ENCODE assay signal across 24 cellular contexts in the genomic region with DNA sequence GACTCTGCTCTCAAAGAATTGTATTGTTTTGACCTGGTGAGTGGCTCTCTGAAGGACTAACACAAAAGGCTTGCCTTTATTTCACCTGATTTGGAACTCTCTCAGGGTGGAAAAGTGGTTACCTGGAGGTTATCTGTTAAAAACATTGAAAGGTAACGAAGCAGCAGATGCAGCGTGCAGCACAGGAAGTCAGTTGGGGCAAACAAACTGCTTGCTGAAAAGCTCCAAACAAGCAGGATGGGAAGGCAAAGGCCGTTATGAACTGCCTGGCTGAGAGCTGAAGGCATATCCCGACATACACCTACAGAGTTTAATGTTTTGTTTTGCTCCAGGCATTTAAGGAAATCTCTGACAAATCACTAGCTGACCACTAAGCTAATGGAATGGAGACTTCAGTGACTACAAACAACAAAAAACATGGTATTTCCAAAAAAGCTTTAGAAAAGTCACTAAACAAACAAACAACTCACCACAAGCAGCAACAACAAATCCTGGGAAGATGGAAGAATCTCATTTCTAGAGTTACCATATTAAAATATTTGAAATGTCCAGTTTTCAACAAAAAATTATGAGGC. TPM values are rescaled to one million over a fixed set of nuclear protein-coding genes. Genes with fewer than 3 reads are reported as not detected.
A peak's percentile ranks its signal among the peaks of the same experiment; 100 is the strongest.
DNase-seq lines count a peak whose midpoint lies in the region; ATAC-seq and TF ChIP-seq lines count a peak whose summit lies in the region.
"Had no signal": no experiment of that assay in that cellular context is flagged by ENCODE, and none has a peak within 500 bp of the region (broad histone marks: within the 10 kb centered on the region; RNA-seq: fewer than 3 reads in every experiment).

No MANE protein-coding gene starts in this region.

- H3K4me3 ChIP-seq in HUES48 (ENCODE audit: low read depth, low read length) (no peak overlapping the region), neural progenitor cell (no peak overlapping the region), testis (no peak overlapping the region)
- H3K4me3 ChIP-seq: cardiac muscle cell, hepatocyte, K562, lower lobe of right lung, right atrium auricular region had no signal

- no peak overlapping the region for H2AFZ ChIP-seq in neural progenitor cell (replicated peaks)
- H2AFZ ChIP-seq: hepatocyte had no signal

- peaks cover 30% of the 10 kb centered on the region for H3K4me1 Mint-ChIP-seq in activated CD8-positive, alpha-beta T cell treated with anti-CD3 and anti-CD28 coated beads, Interleukin-2, amount 10 ng/mL, durations not matched to agents 7 days and 5 days (ENCODE audit: low read depth)
- peaks cover 32% of the 10 kb centered on the region for H3K4me1 Mint-ChIP-seq in activated CD8-positive, alpha-beta T cell treated with anti-CD3 and anti-CD28 coated beads for 36 hours (ENCODE audit: low read depth)
- peaks cover 51% of the 10 kb centered on the region for H3K4me1 Mint-ChIP-seq in activated T-helper 1 cell treated with anti-CD3 and anti-CD28 coated beads, Interleukin-12 subunit alpha, Interleukin-12 subunit beta, Interleukin-2, Interleukin-4 antibody, amounts not matched to agents 30 ng/mL and 10 ng/mL and 1 ng/mL, durations not matched to agents 14 hours and 24 hours and 36 hours (ENCODE audit: low read depth)
- no peaks in the 10 kb centered on the region for H3K4me1 Mint-ChIP-seq in neural progenitor cell
- peaks cover 47% of the 10 kb centered on the region for H3K4me1 Mint-ChIP-seq in stimulated activated naive CD8-positive, alpha-beta T cell treated with anti-CD3 and anti-CD28 coated beads, Interleukin-15, amount 100 ng/mL, for 72 hours

- POLR2A ChIA-PET in activated CD8-positive, alpha-beta T cell treated with anti-CD3 and anti-CD28 coated beads, Interleukin-2, amount 10 ng/mL, durations not matched to agents 7 days and 5 days (lab: Charles Lee): interaction anchor here (2.2 kb wide), 1 partner anchor 47 kb away, joined by 7 read pairs; a partner anchor contains a TSS
- POLR2A ChIA-PET in activated CD8-positive, alpha-beta T cell treated with anti-CD3 and anti-CD28 coated beads for 36 hours (lab: Charles Lee): interaction anchor here (0.7 kb wide), 1 partner anchor 45 kb away, joined by 3 read pairs; no protein-coding TSS in a partner anchor

- intact Hi-C loops in activated CD8-positive, alpha-beta T cell treated with anti-CD3 and anti-CD28 coated beads for 36 hours (cut with micrococcal nuclease): no loop called here
- intact Hi-C loops in activated T-helper 1 cell treated with anti-CD3 and anti-CD28 coated beads, Interleukin-12 subunit alpha, Interleukin-12 subunit beta, Interleukin-2, Interleukin-4 antibody, amounts not matched to agents 30 ng/mL and 10 ng/mL and 1 ng/mL, durations not matched to agents 14 hours and 24 hours and 36 hours (cut with micrococcal nuclease): no loop called here
- intact Hi-C loops in testis (cut with DNase I; ENCODE audit: low total_unique reads): no loop called here

- peak overlapping the region; percentile 27 for H3K27ac Mint-ChIP-seq in activated CD8-positive, alpha-beta T cell treated with anti-CD3 and anti-CD28 coated beads, Interleukin-2, amount 10 ng/mL, durations not matched to agents 7 days and 5 days
- no peak overlapping the region for H3K27ac Mint-ChIP-seq in activated CD8-positive, alpha-beta T cell treated with anti-CD3 and anti-CD28 coated beads for 36 hours
- H3K27ac Mint-ChIP-seq in activated T-helper 1 cell treated with anti-CD3 and anti-CD28 coated beads, Interleukin-12 subunit alpha, Interleukin-12 subunit beta, Interleukin-2, Interleukin-4 antibody, amounts not matched to agents 30 ng/mL and 10 ng/mL and 1 ng/mL, durations not matched to agents 14 hours and 24 hours and 36 hours: no peak overlapping the region
- H3K27ac Mint-ChIP-seq in neural progenitor cell: no peak overlapping the region
- H3K27ac Mint-ChIP-seq in stimulated activated naive CD8-positive, alpha-beta T cell treated with anti-CD3 and anti-CD28 coated beads, Interleukin-15, amount 100 ng/mL, for 72 hours: no peak overlapping the region
- H3K27ac Mint-ChIP-seq: dendritic cell treated with granulocyte-macrophage colony-stimulating factor and Interleukin-4, amounts not matched to agents 40 ng/mL and 50 ng/mL, for 4 days had no signal

- TF ChIP-seq CTCF in activated CD8-positive, alpha-beta T cell treated with anti-CD3 and anti-CD28 coated beads for 36 hours (IDR thresholded peaks at IDR 0.05): no peak
- TF ChIP-seq CTCF in neural progenitor cell (IDR thresholded peaks at IDR 0.05) (no peak), testis (IDR thresholded peaks at IDR 0.05) (no peak)

- no peaks in the 10 kb centered on the region for H3K9me3 ChIP-seq in HUES48 (ENCODE audit: control insufficient read depth, insufficient read depth, low read length)
- H3K9me3 ChIP-seq in neural progenitor cell (ENCODE audit: low read depth): no peaks in the 10 kb centered on the region
- H3K9me3 ChIP-seq in testis: no peaks in the 10 kb centered on the region
- H3K9me3 ChIP-seq: lower lobe of right lung, right atrium auricular region had no signal

- no peak for DNase-seq in activated CD8-positive, alpha-beta T cell treated with anti-CD3 and anti-CD28 coated beads, Interleukin-2, amount 10 ng/mL, durations not matched to agents 7 days and 5 days
- DNase-seq in activated CD8-positive, alpha-beta T cell treated with anti-CD3 and anti-CD28 coated beads for 36 hours: no peak
- DNase-seq in activated T-helper 1 cell treated with anti-CD3 and anti-CD28 coated beads, Interleukin-12 subunit alpha, Interleukin-12 subunit beta, Interleukin-2, Interleukin-4 antibody, amounts not matched to agents 30 ng/mL and 10 ng/mL and 1 ng/mL, durations not matched to agents 14 hours and 24 hours and 36 hours (ENCODE audit: low spot score): no peak
- no peak for DNase-seq in neural progenitor cell (ENCODE audit: low spot score)
- no peak for DNase-seq in stimulated activated naive CD8-positive, alpha-beta T cell treated with anti-CD3 and anti-CD28 coated beads, Interleukin-15, amount 100 ng/mL, for 72 hours
- no peak for DNase-seq in testis
- no peak for DNase-seq in SIG-M5 treated with dmso at 0.1 percent for 504 hours (lab: John Stamatoyannopoulos, UW; ENCODE audit: unreplicated experiment)
- DNase-seq: ACHN; activated CD4-positive, alpha-beta T cell treated with anti-CD3 and anti-CD28 coated beads, Interleukin-2, amount 50 U/mL, for 4 hours; activated T-cell treated with anti-CD3 and anti-CD28 coated beads, Interleukin-2, amount 50 U/mL, for 48 hours; amygdala; lower lobe of right lung; MV-4-11; NCI-H1694; NCI-H2227 treated with DMSO at 0.1 percent for 48 hours; SHP77; stimulated activated CD4-positive, alpha-beta T cell treated with anti-CD3 and anti-CD28 coated beads, Interleukin-15, amount 100 ng/mL, for 24 hours had no signal

- no peaks in the 10 kb centered on the region for H4K20me1 ChIP-seq in neural progenitor cell (ENCODE audit: low read depth)

- H3K36me3 Mint-ChIP-seq in activated CD8-positive, alpha-beta T cell treated with anti-CD3 and anti-CD28 coated beads, Interleukin-2, amount 10 ng/mL, durations not matched to agents 7 days and 5 days (ENCODE audit: low read depth): peaks cover 41% of the 10 kb centered on the region
- H3K36me3 Mint-ChIP-seq in activated CD8-positive, alpha-beta T cell treated with anti-CD3 and anti-CD28 coated beads for 36 hours (ENCODE audit: low read depth): peaks cover 26% of the 10 kb centered on the region
- peaks cover 37% of the 10 kb centered on the region for H3K36me3 Mint-ChIP-seq in activated T-helper 1 cell treated with anti-CD3 and anti-CD28 coated beads, Interleukin-12 subunit alpha, Interleukin-12 subunit beta, Interleukin-2, Interleukin-4 antibody, amounts not matched to agents 30 ng/mL and 10 ng/mL and 1 ng/mL, durations not matched to agents 14 hours and 24 hours and 36 hours (ENCODE audit: low read depth)
- peaks cover 31% of the 10 kb centered on the region for H3K36me3 Mint-ChIP-seq in neural progenitor cell

- H3K27me3 ChIP-seq in HUES48 (ENCODE audit: control insufficient read depth, insufficient read depth, low read length) (no peaks in the 10 kb centered on the region), neural progenitor cell (no peaks in the 10 kb centered on the region), testis (no peaks in the 10 kb centered on the region)
- H3K27me3 ChIP-seq: cardiac muscle cell, hepatocyte, right atrium auricular region had no signal

- H3K27ac ChIP-seq in HUES48 (ENCODE audit: low read depth, low read length): peak overlapping the region; percentile 42
- H3K27ac ChIP-seq in neural progenitor cell: peak overlapping the region; percentile 48
- no peak overlapping the region for H3K27ac ChIP-seq in testis
- H3K27ac ChIP-seq: C4-2B, cardiac muscle cell, hepatocyte, lower lobe of right lung, right atrium auricular region had no signal

- H3K9ac ChIP-seq in HUES48 (ENCODE audit: low read depth, low read length): no peak overlapping the region
- no peak overlapping the region for H3K9ac ChIP-seq in neural progenitor cell

- H3K79me2 ChIP-seq in neural progenitor cell (ENCODE audit: low read depth): peaks cover 62% of the 10 kb centered on the region

- H3K4me3 Mint-ChIP-seq in activated CD8-positive, alpha-beta T cell treated with anti-CD3 and anti-CD28 coated beads, Interleukin-2, amount 10 ng/mL, durations not matched to agents 7 days and 5 days: no peak overlapping the region
- no peak overlapping the region for H3K4me3 Mint-ChIP-seq in activated CD8-positive, alpha-beta T cell treated with anti-CD3 and anti-CD28 coated beads for 36 hours
- H3K4me3 Mint-ChIP-seq in activated T-helper 1 cell treated with anti-CD3 and anti-CD28 coated beads, Interleukin-12 subunit alpha, Interleukin-12 subunit beta, Interleukin-2, Interleukin-4 antibody, amounts not matched to agents 30 ng/mL and 10 ng/mL and 1 ng/mL, durations not matched to agents 14 hours and 24 hours and 36 hours: peak overlapping the region; percentile 2
- H3K4me3 Mint-ChIP-seq in neural progenitor cell: no peak overlapping the region
- peak overlapping the region in 1 of 2 donors; percentile 21 for H3K4me3 Mint-ChIP-seq in stimulated activated naive CD8-positive, alpha-beta T cell treated with anti-CD3 and anti-CD28 coated beads, Interleukin-15, amount 100 ng/mL, for 72 hours
- H3K4me3 Mint-ChIP-seq: dendritic cell treated with granulocyte-macrophage colony-stimulating factor and Interleukin-4, amounts not matched to agents 40 ng/mL and 50 ng/mL, for 4 days had no signal

- H3K36me3 ChIP-seq in HUES48 (ENCODE audit: control insufficient read depth, insufficient read depth, low read length) (peaks cover 4% of the 10 kb centered on the region; the same call in 1 of the 2 replicates), neural progenitor cell (no peaks in the 10 kb centered on the region), testis (ENCODE audit: low read depth, missing control alignments) (no peaks in the 10 kb centered on the region)
- H3K36me3 ChIP-seq: cardiac muscle cell, right atrium auricular region had no signal

- no peak for ATAC-seq in activated CD8-positive, alpha-beta T cell treated with anti-CD3 and anti-CD28 coated beads, Interleukin-2, amount 10 ng/mL, durations not matched to agents 7 days and 5 days
- ATAC-seq in activated CD8-positive, alpha-beta T cell treated with anti-CD3 and anti-CD28 coated beads for 36 hours: no peak
- ATAC-seq in stimulated activated naive CD8-positive, alpha-beta T cell treated with anti-CD3 and anti-CD28 coated beads, Interleukin-15, amount 100 ng/mL, for 72 hours: no peak
- ATAC-seq: K562, lower lobe of right lung had no signal

- no peaks in the 10 kb centered on the region for H3K27me3 Mint-ChIP-seq in activated CD8-positive, alpha-beta T cell treated with anti-CD3 and anti-CD28 coated beads, Interleukin-2, amount 10 ng/mL, durations not matched to agents 7 days and 5 days (ENCODE audit: low read depth)
- H3K27me3 Mint-ChIP-seq in activated CD8-positive, alpha-beta T cell treated with anti-CD3 and anti-CD28 coated beads for 36 hours: no peaks in the 10 kb centered on the region
- H3K27me3 Mint-ChIP-seq in activated T-helper 1 cell treated with anti-CD3 and anti-CD28 coated beads, Interleukin-12 subunit alpha, Interleukin-12 subunit beta, Interleukin-2, Interleukin-4 antibody, amounts not matched to agents 30 ng/mL and 10 ng/mL and 1 ng/mL, durations not matched to agents 14 hours and 24 hours and 36 hours (ENCODE audit: insufficient read depth): no peaks in the 10 kb centered on the region
- no peaks in the 10 kb centered on the region for H3K27me3 Mint-ChIP-seq in neural progenitor cell (ENCODE audit: insufficient read depth, low read depth)
- H3K27me3 Mint-ChIP-seq in stimulated activated naive CD8-positive, alpha-beta T cell treated with anti-CD3 and anti-CD28 coated beads, Interleukin-15, amount 100 ng/mL, for 72 hours: no peaks in the 10 kb centered on the region
- H3K27me3 Mint-ChIP-seq: dendritic cell treated with granulocyte-macrophage colony-stimulating factor and Interleukin-4, amounts not matched to agents 40 ng/mL and 50 ng/mL, for 4 days had no signal

- H3K4me2 ChIP-seq in neural progenitor cell: peak overlapping the region; percentile 40
- H3K4me2 ChIP-seq: hepatocyte had no signal

- no peaks in the 10 kb centered on the region; the same call in 1 of the 2 replicates for H3K4me1 ChIP-seq in HUES48 (ENCODE audit: control insufficient read depth, insufficient read depth, low read length)
- H3K4me1 ChIP-seq in neural progenitor cell: peaks cover 6% of the 10 kb centered on the region
- H3K4me1 ChIP-seq in testis: no peaks in the 10 kb centered on the region
- H3K4me1 ChIP-seq: lower lobe of right lung, right atrium auricular region had no signal

- WGBS in testis, 2 donors: 91% methylated on average over 4 of the region's 4 CpGs

- CTCF ChIA-PET in activated CD8-positive, alpha-beta T cell treated with anti-CD3 and anti-CD28 coated beads, Interleukin-2, amount 10 ng/mL, durations not matched to agents 7 days and 5 days (lab: Charles Lee): interaction anchor here (1.0 to 2.8 kb wide), 4 partner anchors 38 to 79 kb away, joined by 4 to 9 read pairs (median 6); no protein-coding TSS in a partner anchor
- CTCF ChIA-PET in activated CD8-positive, alpha-beta T cell treated with anti-CD3 and anti-CD28 coated beads for 36 hours (lab: Charles Lee): interaction anchor here (1.1 to 2.6 kb wide), 7 partner anchors 18 to 267 kb away, joined by 3 to 7 read pairs (median 5); no protein-coding TSS in a partner anchor

- peaks cover 15% of the 10 kb centered on the region for H3K9me3 Mint-ChIP-seq in activated CD8-positive, alpha-beta T cell treated with anti-CD3 and anti-CD28 coated beads, Interleukin-2, amount 10 ng/mL, durations not matched to agents 7 days and 5 days (ENCODE audit: insufficient read depth)
- H3K9me3 Mint-ChIP-seq in activated CD8-positive, alpha-beta T cell treated with anti-CD3 and anti-CD28 coated beads for 36 hours: peaks cover 12% of the 10 kb centered on the region
- peaks cover 18% of the 10 kb centered on the region for H3K9me3 Mint-ChIP-seq in activated T-helper 1 cell treated with anti-CD3 and anti-CD28 coated beads, Interleukin-12 subunit alpha, Interleukin-12 subunit beta, Interleukin-2, Interleukin-4 antibody, amounts not matched to agents 30 ng/mL and 10 ng/mL and 1 ng/mL, durations not matched to agents 14 hours and 24 hours and 36 hours
- H3K9me3 Mint-ChIP-seq in neural progenitor cell: peaks cover 12% of the 10 kb centered on the region
- peaks cover 0 to 8% of the 10 kb centered on the region in 2 donors for H3K9me3 Mint-ChIP-seq in stimulated activated naive CD8-positive, alpha-beta T cell treated with anti-CD3 and anti-CD28 coated beads, Interleukin-15, amount 100 ng/mL, for 72 hours

- TF ChIP-seq POLR2A in testis (IDR thresholded peaks at IDR 0.05): no peak

- no peaks in the 10 kb centered on the region for H3F3A ChIP-seq in neural progenitor cell (ENCODE audit: low read depth)

RNA-seq across cellular contexts. Expression of a gene that starts 44.3 kb away (rescaled TPM):
- total RNA-seq in activated CD8-positive, alpha-beta T cell treated with anti-CD3 and anti-CD28 coated beads, Interleukin-2, amount 10 ng/mL, durations not matched to agents 7 days and 5 days: 10 to 100 TPM; 31.3 to 32.6 TPM
- 10 to 100 TPM; 52.6 to 61.3 TPM for total RNA-seq in activated CD8-positive, alpha-beta T cell treated with anti-CD3 and anti-CD28 coated beads for 36 hours
- total RNA-seq in activated T-helper 1 cell treated with anti-CD3 and anti-CD28 coated beads, Interleukin-12 subunit alpha, Interleukin-12 subunit beta, Interleukin-2, Interleukin-4 antibody, amounts not matched to agents 30 ng/mL and 10 ng/mL and 1 ng/mL, durations not matched to agents 14 hours and 24 hours and 36 hours: 89.8 and 94.9 TPM in 2 replicates
- 0.53 TPM in 1 of 2 replicates, not detected in the other for total RNA-seq in neural progenitor cell (ENCODE audit: low replicate concordance)
- 1 to 10 TPM; 1.1 to 2.5 TPM for total RNA-seq in testis
- 4.2 TPM for polyA plus RNA-seq in testis (ENCODE audit: insufficient read depth, low read depth, low replicate concordance)
- total RNA-seq: hepatocyte had no signal

RNA-seq across cellular contexts. Expression of a gene that starts 47.6 kb away (rescaled TPM):
- 10 to 100 TPM; 49.5 to 55.0 TPM for total RNA-seq in activated CD8-positive, alpha-beta T cell treated with anti-CD3 and anti-CD28 coated beads, Interleukin-2, amount 10 ng/mL, durations not matched to agents 7 days and 5 days
- 10 to 100 TPM; 29.6 to 34.9 TPM for total RNA-seq in activated CD8-positive, alpha-beta T cell treated with anti-CD3 and anti-CD28 coated beads for 36 hours
- 40.2 and 44.7 TPM in 2 replicates for total RNA-seq in activated T-helper 1 cell treated with anti-CD3 and anti-CD28 coated beads, Interleukin-12 subunit alpha, Interleukin-12 subunit beta, Interleukin-2, Interleukin-4 antibody, amounts not matched to agents 30 ng/mL and 10 ng/mL and 1 ng/mL, durations not matched to agents 14 hours and 24 hours and 36 hours
- total RNA-seq in neural progenitor cell (ENCODE audit: low replicate concordance): 63.7 and 77.6 TPM in 2 replicates
- total RNA-seq in testis: 10 to 100 TPM; 50.0 to 52.7 TPM
- polyA plus RNA-seq in testis (ENCODE audit: insufficient read depth, low read depth, low replicate concordance): 29.3 TPM

RNA-seq across cellular contexts. Expression of a gene that starts 47.7 kb away (rescaled TPM):
- 10 to 100 TPM; 15.3 to 17.0 TPM for total RNA-seq in activated CD8-positive, alpha-beta T cell treated with anti-CD3 and anti-CD28 coated beads, Interleukin-2, amount 10 ng/mL, durations not matched to agents 7 days and 5 days
- total RNA-seq in activated CD8-positive, alpha-beta T cell treated with anti-CD3 and anti-CD28 coated beads for 36 hours: 10 to 100 TPM; 17.4 to 24.2 TPM
- total RNA-seq in activated T-helper 1 cell treated with anti-CD3 and anti-CD28 coated beads, Interleukin-12 subunit alpha, Interleukin-12 subunit beta, Interleukin-2, Interleukin-4 antibody, amounts not matched to agents 30 ng/mL and 10 ng/mL and 1 ng/mL, durations not matched to agents 14 hours and 24 hours and 36 hours: 14.4 and 18.5 TPM in 2 replicates
- 12.5 and 18.8 TPM in 2 replicates for total RNA-seq in neural progenitor cell (ENCODE audit: low replicate concordance)
- 10 to 100 TPM in 1 of 2 donors, 1 to 10 TPM in 1; 9.5 to 17.9 TPM for total RNA-seq in testis
- 19.7 TPM for polyA plus RNA-seq in testis (ENCODE audit: insufficient read depth, low read depth, low replicate concordance)

Comparison
In these comparisons a context has a peak if more than half of its experiments do, and no peak if none do; other contexts are left out.
1. H3K27ac ChIP-seq: peak in HUES48 (single experiment) and neural progenitor cell (single experiment); none in testis (0 of 2).
2. RNA of a gene that starts 44.3 kb away (total RNA-seq): 89.8 to 94.9 TPM in activated T-helper 1 cell treated with anti-CD3 and anti-CD28 coated beads, Interleukin-12 subunit alpha, Interleukin-12 subunit beta, Interleukin-2, Interleukin-4 antibody, amounts not matched to agents 30 ng/mL and 10 ng/mL and 1 ng/mL, durations not matched to agents 14 hours and 24 hours and 36 hours, 52.6 to 61.3 TPM in activated CD8-positive, alpha-beta T cell treated with anti-CD3 and anti-CD28 coated beads for 36 hours and 31.3 to 32.6 TPM in activated CD8-positive, alpha-beta T cell treated with anti-CD3 and anti-CD28 coated beads, Interleukin-2, amount 10 ng/mL, durations not matched to agents 7 days and 5 days; 1.1 to 2.5 TPM in testis and 0.53 TPM in neural progenitor cell; every median in the first group is over 4 times any median in the second.